1 cellular context compared by ENCODE assay signal in the genomic region with DNA sequence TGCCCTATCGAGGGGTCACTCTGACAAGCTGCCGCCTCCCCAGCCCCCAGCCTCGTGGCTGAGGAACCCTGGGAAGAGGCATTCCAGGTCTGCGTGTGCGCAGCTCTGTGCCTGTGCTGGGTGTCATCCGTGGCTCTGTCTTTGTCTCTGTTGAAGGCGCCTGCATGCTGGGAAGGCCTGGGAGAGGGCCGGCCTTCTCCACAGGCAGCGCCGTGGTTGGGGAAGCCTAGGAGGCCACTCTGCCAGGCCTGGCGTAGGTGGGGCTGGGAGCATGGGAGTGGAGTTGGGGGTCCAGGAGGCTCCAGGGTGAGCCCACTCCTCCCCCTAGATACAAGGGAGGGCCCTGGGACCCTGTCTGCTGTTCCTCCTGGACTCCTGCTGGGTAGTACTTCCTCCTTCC.
TF ChIP-seq lines count a peak whose summit lies in the region.

No MANE protein-coding gene starts in this region.

TF ChIP-seq in HepG2, 621 proteins besides CTCF, POLR2A, EP300 and RAD21:
- TF ChIP-seq ZNF768 (CRISPR knock-in tag; IDR thresholded peaks at IDR 0.05) (peak; percentile 80; the same call in 1 of the 2 replicates), ARID4A (CRISPR knock-in tag; IDR thresholded peaks at IDR 0.05; ENCODE audit: borderline replicate concordance) (no peak)
